ENCODE assay signal across 2 cellular contexts in the genomic region with DNA sequence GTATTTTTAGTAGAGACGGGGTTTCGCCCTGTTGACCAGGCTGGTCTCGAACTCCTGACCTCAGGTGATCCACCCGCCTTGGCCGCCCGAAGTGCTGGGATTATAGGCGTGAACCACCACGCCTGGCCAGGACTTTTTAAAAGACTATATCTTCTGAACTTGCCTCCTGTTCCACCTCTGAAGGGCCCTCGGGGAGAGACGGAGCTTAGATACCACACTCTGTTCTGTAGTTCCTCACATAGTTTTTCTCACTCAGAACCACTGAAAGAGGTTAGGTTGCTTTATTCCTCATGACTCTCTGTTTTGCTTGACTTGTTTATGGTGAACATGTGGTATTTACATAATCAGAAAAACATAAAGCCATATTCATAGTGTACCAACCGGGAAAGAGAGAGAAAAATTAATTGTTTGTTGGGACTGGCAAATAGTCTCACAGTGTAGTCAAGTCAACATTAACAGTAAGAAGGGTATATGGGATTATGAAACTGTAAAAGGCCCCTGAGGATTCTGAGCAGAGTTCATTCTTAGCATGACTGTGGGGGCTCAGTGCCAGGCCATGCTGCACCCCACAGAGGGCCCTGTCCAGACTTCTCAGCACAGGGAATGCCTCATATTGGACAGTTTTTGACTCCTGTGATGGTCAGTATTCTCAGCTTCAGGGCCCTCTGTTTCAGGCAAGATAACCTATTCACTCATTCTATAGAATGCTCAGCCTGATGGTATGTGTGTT.
TF ChIP-seq lines count a peak whose summit lies in the region.

No MANE protein-coding gene starts in this region.

TF ChIP-seq in A549, 52 proteins besides CTCF, POLR2A, EP300 and RAD21 (continued from another document):
- TF ChIP-seq, protein P1, sequence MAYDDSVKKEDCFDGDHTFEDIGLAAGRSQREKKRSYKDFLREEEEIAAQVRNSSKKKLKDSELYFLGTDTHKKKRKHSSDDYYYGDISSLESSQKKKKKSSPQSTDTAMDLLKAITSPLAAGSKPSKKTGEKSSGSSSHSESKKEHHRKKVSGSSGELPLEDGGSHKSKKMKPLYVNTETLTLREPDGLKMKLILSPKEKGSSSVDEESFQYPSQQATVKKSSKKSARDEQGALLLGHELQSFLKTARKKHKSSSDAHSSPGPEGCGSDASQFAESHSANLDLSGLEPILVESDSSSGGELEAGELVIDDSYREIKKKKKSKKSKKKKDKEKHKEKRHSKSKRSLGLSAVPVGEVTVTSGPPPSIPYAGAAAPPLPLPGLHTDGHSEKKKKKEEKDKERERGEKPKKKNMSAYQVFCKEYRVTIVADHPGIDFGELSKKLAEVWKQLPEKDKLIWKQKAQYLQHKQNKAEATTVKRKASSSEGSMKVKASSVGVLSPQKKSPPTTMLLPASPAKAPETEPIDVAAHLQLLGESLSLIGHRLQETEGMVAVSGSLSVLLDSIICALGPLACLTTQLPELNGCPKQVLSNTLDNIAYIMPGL (CRISPR knock-in tag; IDR thresholded peaks at IDR 0.05; ENCODE audit: borderline replicate concordance) = no peak
- TF ChIP-seq HOXA7 (CRISPR knock-in tag; IDR thresholded peaks at IDR 0.05) (no peak), KDM5A (IDR thresholded peaks at IDR 0.05) (no peak), KDM1A (IDR thresholded peaks at IDR 0.05; ENCODE audit: low read depth) (no peak), CEBPB (IDR thresholded peaks at IDR 0.05) (no peak), RFX5 (IDR thresholded peaks at IDR 0.05) (no peak), ESRRA (IDR thresholded peaks at IDR 0.05; ENCODE audit: borderline replicate concordance, low read length) (no peak), FOSL2 (IDR thresholded peaks at IDR 0.05) (no peak), FOSL2 (CRISPR knock-in tag; IDR thresholded peaks at IDR 0.05) (no peak), GATA3 (IDR thresholded peaks at IDR 0.05; ENCODE audit: borderline replicate concordance) (no peak), HOXB13 (CRISPR knock-in tag; IDR thresholded peaks at IDR 0.05; ENCODE audit: low read depth) (no peak), NFE2L2 (conservative IDR thresholded peaks at IDR 0.05; ENCODE audit: low read length) (no peak), NPAS2 (CRISPR knock-in tag; IDR thresholded peaks at IDR 0.05; ENCODE audit: borderline replicate concordance) (no peak)
- TF ChIP-seq, protein P2, sequence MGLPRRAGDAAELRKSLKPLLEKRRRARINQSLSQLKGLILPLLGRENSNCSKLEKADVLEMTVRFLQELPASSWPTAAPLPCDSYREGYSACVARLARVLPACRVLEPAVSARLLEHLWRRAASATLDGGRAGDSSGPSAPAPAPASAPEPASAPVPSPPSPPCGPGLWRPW (IDR thresholded peaks at IDR 0.05) = no peak

TF ChIP-seq in SK-N-SH treated with all-trans-retinoic acid at 6 μM for 48 hours, 23 proteins besides CTCF, POLR2A, EP300 and RAD21 (continued from another document):
- TF ChIP-seq, protein P3, sequence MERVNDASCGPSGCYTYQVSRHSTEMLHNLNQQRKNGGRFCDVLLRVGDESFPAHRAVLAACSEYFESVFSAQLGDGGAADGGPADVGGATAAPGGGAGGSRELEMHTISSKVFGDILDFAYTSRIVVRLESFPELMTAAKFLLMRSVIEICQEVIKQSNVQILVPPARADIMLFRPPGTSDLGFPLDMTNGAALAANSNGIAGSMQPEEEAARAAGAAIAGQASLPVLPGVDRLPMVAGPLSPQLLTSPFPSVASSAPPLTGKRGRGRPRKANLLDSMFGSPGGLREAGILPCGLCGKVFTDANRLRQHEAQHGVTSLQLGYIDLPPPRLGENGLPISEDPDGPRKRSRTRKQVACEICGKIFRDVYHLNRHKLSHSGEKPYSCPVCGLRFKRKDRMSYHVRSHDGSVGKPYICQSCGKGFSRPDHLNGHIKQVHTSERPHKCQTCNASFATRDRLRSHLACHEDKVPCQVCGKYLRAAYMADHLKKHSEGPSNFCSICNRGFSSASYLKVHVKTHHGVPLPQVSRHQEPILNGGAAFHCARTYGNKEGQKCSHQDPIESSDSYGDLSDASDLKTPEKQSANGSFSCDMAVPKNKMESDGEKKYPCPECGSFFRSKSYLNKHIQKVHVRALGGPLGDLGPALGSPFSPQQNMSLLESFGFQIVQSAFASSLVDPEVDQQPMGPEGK (CRISPR knock-in tag; IDR thresholded peaks at IDR 0.05; ENCODE audit: borderline replicate concordance) = no peak
- TF ChIP-seq ZFP3 (CRISPR knock-in tag; IDR thresholded peaks at IDR 0.05) (no peak), ARNTL (CRISPR knock-in tag; IDR thresholded peaks at IDR 0.05; ENCODE audit: borderline replicate concordance, low read depth) (no peak), ISL1 (CRISPR knock-in tag; IDR thresholded peaks at IDR 0.05) (no peak), CSDC2 (CRISPR knock-in tag; IDR thresholded peaks at IDR 0.05) (no peak), GLIS3 (CRISPR knock-in tag; IDR thresholded peaks at IDR 0.05) (no peak), OSR1 (CRISPR knock-in tag; IDR thresholded peaks at IDR 0.05) (no peak), RARB (CRISPR knock-in tag; IDR thresholded peaks at IDR 0.05) (no peak), TOX (CRISPR knock-in tag; IDR thresholded peaks at IDR 0.05; ENCODE audit: borderline replicate concordance) (no peak), TCF4 (CRISPR knock-in tag; IDR thresholded peaks at IDR 0.05; ENCODE audit: borderline replicate concordance) (no peak)
- TF ChIP-seq, protein P4, sequence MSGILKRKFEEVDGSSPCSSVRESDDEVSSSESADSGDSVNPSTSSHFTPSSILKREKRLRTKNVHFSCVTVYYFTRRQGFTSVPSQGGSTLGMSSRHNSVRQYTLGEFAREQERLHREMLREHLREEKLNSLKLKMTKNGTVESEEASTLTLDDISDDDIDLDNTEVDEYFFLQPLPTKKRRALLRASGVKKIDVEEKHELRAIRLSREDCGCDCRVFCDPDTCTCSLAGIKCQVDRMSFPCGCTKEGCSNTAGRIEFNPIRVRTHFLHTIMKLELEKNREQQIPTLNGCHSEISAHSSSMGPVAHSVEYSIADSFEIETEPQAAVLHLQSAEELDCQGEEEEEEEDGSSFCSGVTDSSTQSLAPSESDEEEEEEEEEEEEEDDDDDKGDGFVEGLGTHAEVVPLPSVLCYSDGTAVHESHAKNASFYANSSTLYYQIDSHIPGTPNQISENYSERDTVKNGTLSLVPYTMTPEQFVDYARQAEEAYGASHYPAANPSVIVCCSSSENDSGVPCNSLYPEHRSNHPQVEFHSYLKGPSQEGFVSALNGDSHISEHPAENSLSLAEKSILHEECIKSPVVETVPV (CRISPR knock-in tag; IDR thresholded peaks at IDR 0.05) = no peak
